8 cellular contexts compared by ENCODE assay signal in genomic region chr1:24413350-24414163, GRCh38. TPM values are rescaled to one million over a fixed set of nuclear protein-coding genes. Genes with fewer than 3 reads are reported as not detected.
A peak's percentile ranks its signal among the peaks of the same experiment; 100 is the strongest.
DNase-seq lines count a peak whose midpoint lies in the region; ATAC-seq and TF ChIP-seq lines count a peak whose summit lies in the region.

TSS of gene STPG1 (minus strand) at chr1:24413782. CDS start at chr1:24401388, 12,394 bp downstream.

- TF ChIP-seq CTCF in DND-41 (IDR thresholded peaks at IDR 0.05; ENCODE audit: borderline replicate concordance, extremely low read depth, low read length, poor library complexity, severe bottlenecking) = no peak
- no peak for TF ChIP-seq CTCF in Panc1 (IDR thresholded peaks at IDR 0.05)
- TF ChIP-seq CTCF in esophagus muscularis mucosa (IDR thresholded peaks at IDR 0.05) = peak in 1 of 3 experiments; percentile 8

- H3K36me3 ChIP-seq in DND-41 (ENCODE audit: insufficient read depth, low read length) (no peaks in the 10 kb centered on the region), HUES6 (ENCODE audit: control insufficient read depth, insufficient read depth, low read length) (no peaks in the 10 kb centered on the region), Panc1 (ENCODE audit: control insufficient read depth, insufficient read depth, low read length) (no peaks in the 10 kb centered on the region; the same call in 1 of the 2 replicates), esophagus muscularis mucosa (no peaks in the 10 kb centered on the region), mucosa of rectum (ENCODE audit: control insufficient read depth in 2 of 2, insufficient read depth in 2 of 2, low read length in 2 of 2) (no peaks in the 10 kb centered on the region)

- no peaks in the 10 kb centered on the region for H3K9me3 Mint-ChIP-seq in activated T-cell treated with anti-CD3 and anti-CD28 coated beads, Interleukin-2, amount 50 U/mL, for 72 hours

- intact Hi-C loops in Panc1 (cut with micrococcal nuclease; ENCODE audit: unreplicated experiment) (loop anchor here (10.0 kb wide), 1 partner anchor 221 kb away; no protein-coding TSS in a partner anchor), esophagus muscularis mucosa (cut with DNase I) (loop anchor here (10.0 kb wide), 1 partner anchor 91 kb away; the partner anchor contains the start of gene RCAN3)

- in situ Hi-C loops in Panc1 (cut with HindIII; ENCODE audit: low pct_unique_long_range_greater_than_20kb, low sequenced_read_pairs) = no loop called here

- H3K4me3 ChIP-seq in DND-41 (ENCODE audit: low read depth in 1 of 2, low read length in 2 of 2) (no peak within 1 kb of the TSS), HUES6 (ENCODE audit: low read depth, low read length) (peak within 1 kb of the TSS; percentile 83), Panc1 (ENCODE audit: low read depth in 2 of 2, low read length in 2 of 2) (peak within 1 kb of the TSS; percentile 78 to 80), esophagus muscularis mucosa (peak within 1 kb of the TSS; percentile 69 to 83 (median 76)), mucosa of rectum (ENCODE audit: low read length in 2 of 2) (peak within 1 kb of the TSS; percentile 81 to 86)

- H3K79me2 ChIP-seq in DND-41 (ENCODE audit: insufficient read depth, low read length) = peaks cover 3% of the 10 kb centered on the region; the same call in 1 of the 2 replicates

- DNase-seq in DND-41 (peak; percentile 22), Panc1 (ENCODE audit: low read depth, low spot score) (peak; percentile 98), esophagus muscularis mucosa (ENCODE audit: extremely low spot score) (peak; percentile 97)
- DNase-seq in activated T-cell treated with anti-CD3 and anti-CD28 coated beads, Interleukin-2, amount 50 U/mL, for 72 hours = peak; percentile 78 to 88
- peak; percentile 86 for DNase-seq in stimulated activated CD8-positive, alpha-beta memory T cell treated with anti-CD3 and anti-CD28 coated beads, Interleukin-4, amount 100 ng/mL, for 48 hours

- no peaks in the 10 kb centered on the region for H3K9me3 ChIP-seq in DND-41 (ENCODE audit: insufficient read depth, low read length, severe bottlenecking)
- no peaks in the 10 kb centered on the region for H3K9me3 ChIP-seq in HUES6 (ENCODE audit: control insufficient read depth, insufficient read depth, low read depth, low read length)
- H3K9me3 ChIP-seq in Panc1 (ENCODE audit: control insufficient read depth, insufficient read depth, low read depth, low read length) = no peaks in the 10 kb centered on the region
- H3K9me3 ChIP-seq in esophagus muscularis mucosa = no peaks in the 10 kb centered on the region
- no peaks in the 10 kb centered on the region for H3K9me3 ChIP-seq in mucosa of rectum (ENCODE audit: control insufficient read depth in 2 of 2, low read length in 2 of 2)

- H3K27ac Mint-ChIP-seq in activated T-cell treated with anti-CD3 and anti-CD28 coated beads, Interleukin-2, amount 50 U/mL, for 72 hours = peak within 1 kb of the TSS; percentile 79

- H3K4me3 Mint-ChIP-seq in activated T-cell treated with anti-CD3 and anti-CD28 coated beads, Interleukin-2, amount 50 U/mL, for 72 hours = peak within 1 kb of the TSS; percentile 97 to 99

- H3K4me1 ChIP-seq in DND-41 (ENCODE audit: insufficient read depth, low read length) (peaks cover 25% of the 10 kb centered on the region), HUES6 (ENCODE audit: control insufficient read depth, insufficient read depth, low read length) (peaks cover 19% of the 10 kb centered on the region), Panc1 (ENCODE audit: control insufficient read depth, insufficient read depth, low read length) (peaks cover 27% of the 10 kb centered on the region; the same call in 1 of the 2 replicates), esophagus muscularis mucosa (peaks cover 24 to 46% (median 32%) of the 10 kb centered on the region in 4 donors), mucosa of rectum (ENCODE audit: control insufficient read depth in 2 of 2, insufficient read depth in 2 of 2, low read length in 2 of 2) (peaks cover 36 to 49% of the 10 kb centered on the region in 2 donors)

- H2AFZ ChIP-seq in DND-41 (ENCODE audit: low read depth, low read length) = no peak within 1 kb of the TSS

- H3K9ac ChIP-seq in DND-41 (ENCODE audit: low read depth, low read length) (no peak within 1 kb of the TSS), HUES6 (ENCODE audit: low read length) (peak within 1 kb of the TSS; percentile 84), mucosa of rectum (ENCODE audit: low read depth in 1 of 2, low read length in 2 of 2) (peak within 1 kb of the TSS; percentile 85 to 87)

- peaks cover 0 to 11% of the 10 kb centered on the region in 2 donors for H3K36me3 Mint-ChIP-seq in activated T-cell treated with anti-CD3 and anti-CD28 coated beads, Interleukin-2, amount 50 U/mL, for 72 hours (ENCODE audit: insufficient read depth in 2 of 2)

- H3K27me3 Mint-ChIP-seq in activated T-cell treated with anti-CD3 and anti-CD28 coated beads, Interleukin-2, amount 50 U/mL, for 72 hours (ENCODE audit: low read depth) = no peaks in the 10 kb centered on the region

- 20% methylated on average over 20 of the region's 48 CpGs for WGBS in esophagus muscularis mucosa

- no peak within 1 kb of the TSS for H3K4me2 ChIP-seq in DND-41 (ENCODE audit: insufficient read depth, low read length)

- TF ChIP-seq EP300 in esophagus muscularis mucosa (IDR thresholded peaks at IDR 0.05) = no peak

- no TSS peak for BruUV-seq in Panc1 (replicated peaks; lab: Mats Ljungman, UMichigan)

- POLR2A ChIA-PET in Panc1 (lab: Charles Lee) = interaction anchor here (0.5 to 0.6 kb wide), 3 partner anchors 31 to 1150 kb away, joined by 3 to 4 read pairs (median 3); no protein-coding TSS in a partner anchor

- TF ChIP-seq POLR2A in esophagus muscularis mucosa (IDR thresholded peaks at IDR 0.05; ENCODE audit: low read depth) = no peak

- peaks cover 63% of the 10 kb centered on the region for H3K4me1 Mint-ChIP-seq in activated T-cell treated with anti-CD3 and anti-CD28 coated beads, Interleukin-2, amount 50 U/mL, for 72 hours (ENCODE audit: low read depth)

- H3K27me3 ChIP-seq in DND-41 (ENCODE audit: insufficient read depth, low read length, poor library complexity) (peaks cover 22% of the 10 kb centered on the region), HUES6 (ENCODE audit: control insufficient read depth, insufficient read depth, low read length) (no peaks in the 10 kb centered on the region), Panc1 (ENCODE audit: control insufficient read depth, insufficient read depth, low read length) (no peaks in the 10 kb centered on the region), esophagus muscularis mucosa (no peaks in the 10 kb centered on the region), mucosa of rectum (ENCODE audit: control insufficient read depth in 2 of 2, insufficient read depth in 2 of 2, low read length in 2 of 2) (no peaks in the 10 kb centered on the region)

- H4K20me1 ChIP-seq in DND-41 (ENCODE audit: insufficient read depth, low read length) = no peaks in the 10 kb centered on the region

- CTCF ChIA-PET in Panc1 (lab: Charles Lee) = interaction anchor here (0.7 kb wide), 2 partner anchors 174 to 590 kb away, joined by 3 read pairs; no protein-coding TSS in a partner anchor

- H3K27ac ChIP-seq in DND-41 (ENCODE audit: low read length) = no peak within 1 kb of the TSS
- H3K27ac ChIP-seq in HUES6 (ENCODE audit: low read depth, low read length) = peak within 1 kb of the TSS; percentile 36; the same call in 1 of the 2 replicates
- H3K27ac ChIP-seq in Panc1 (ENCODE audit: low read length) = peak within 1 kb of the TSS; percentile 80
- H3K27ac ChIP-seq in esophagus muscularis mucosa (replicated peaks in 1 of 4) = peak within 1 kb of the TSS; percentile 38 to 71 (median 66)
- H3K27ac ChIP-seq in mucosa of rectum (ENCODE audit: low read depth in 2 of 2, low read length in 2 of 2) = peak within 1 kb of the TSS; percentile 81 to 86

- ATAC-seq in DND-41 (ENCODE audit: insufficient read depth, low read depth) = no peak
- peak; percentile 78 for ATAC-seq in Panc1
- peak; percentile 38 to 56 for ATAC-seq in activated T-cell treated with anti-CD3 and anti-CD28 coated beads, Interleukin-2, amount 50 U/mL, for 72 hours (replicated peaks in 1 of 2)
- ATAC-seq in HG02642 (IDR thresholded peaks at IDR 0.05; ENCODE audit: poor library complexity, unreplicated experiment) = no peak

RNA-seq across cellular contexts. Expression of gene STPG1, which starts in this region (rescaled TPM):
- 9.9 TPM for total RNA-seq in Panc1 (2021; ENCODE audit: unreplicated experiment)
- 8.4 TPM for polyA plus RNA-seq in Panc1 (2012; ENCODE audit: insufficient read length)
- 10 to 100 TPM; 13.0 to 17.8 TPM for total RNA-seq in activated T-cell treated with anti-CD3 and anti-CD28 coated beads, Interleukin-2, amount 50 U/mL, for 72 hours
- 1 to 10 TPM; 2.2 to 5.6 (median 4.1) TPM for total RNA-seq in esophagus muscularis mucosa

Comparison
In these comparisons a context has a peak if more than half of its experiments do, and no peak if none do; other contexts are left out.
1. ATAC-seq: peak in Panc1 (single experiment) and activated T-cell treated with anti-CD3 and anti-CD28 coated beads, Interleukin-2, amount 50 U/mL, for 72 hours (2 of 2); none in DND-41 (single experiment) and HG02642 (single experiment).
2. DNase-seq: peak in every context shown above with its lines; median percentile 98 in Panc1; 97 in esophagus muscularis mucosa; 86 in stimulated activated CD8-positive, alpha-beta memory T cell treated with anti-CD3 and anti-CD28 coated beads, Interleukin-4, amount 100 ng/mL, for 48 hours; 83 in activated T-cell treated with anti-CD3 and anti-CD28 coated beads, Interleukin-2, amount 50 U/mL, for 72 hours; 22 in DND-41.
3. H3K4me3 ChIP-seq: peak in HUES6 (single experiment), Panc1 (2 of 2), esophagus muscularis mucosa (4 of 4) and mucosa of rectum (2 of 2); none in DND-41 (0 of 2).